18 cellular contexts compared by ENCODE assay signal in the genomic region with DNA sequence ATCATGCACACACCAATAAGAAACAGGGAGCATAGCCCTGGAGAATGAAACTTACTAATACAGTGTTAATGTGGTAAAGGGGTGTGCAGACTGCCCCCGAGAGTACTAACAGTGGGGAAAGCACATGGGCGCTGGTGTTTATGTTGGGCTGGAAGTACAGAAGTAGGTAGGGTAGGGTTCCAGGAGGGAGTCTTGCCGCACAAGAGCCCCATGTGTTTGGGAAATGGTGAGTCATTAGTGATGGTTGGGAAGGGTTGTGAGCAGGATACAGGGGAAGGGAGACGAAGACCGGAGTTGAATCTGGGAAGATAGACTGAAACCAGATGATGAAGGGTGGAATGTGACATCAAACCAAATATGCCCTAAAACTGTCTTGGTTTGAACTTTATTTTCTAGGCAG.
DNase-seq lines count a peak whose midpoint lies in the region; ATAC-seq and TF ChIP-seq lines count a peak whose summit lies in the region.
"Had no signal": no experiment of that assay in that cellular context is flagged by ENCODE, and none has a peak within 500 bp of the region (broad histone marks: within the 10 kb centered on the region; RNA-seq: fewer than 3 reads in every experiment).

No MANE protein-coding gene starts in this region.

- H3K27ac ChIP-seq in HEK293 (ENCODE audit: extremely low read depth, low read depth, low read length) (no peak overlapping the region), mesenchymal stem cell (ENCODE audit: low read length, poor library complexity, severe bottlenecking) (no peak overlapping the region)
- H3K27ac ChIP-seq: C4-2B, HL-60 had no signal

- H2BK120ac ChIP-seq in mesenchymal stem cell (ENCODE audit: low read depth, low read length), result no peak overlapping the region

- WGBS in mesenchymal stem cell, result 90% methylated on average over 5 of the region's 5 CpGs

- H3K18ac ChIP-seq in mesenchymal stem cell (ENCODE audit: low read depth in 1 of 2, low read length in 2 of 2), result no peak overlapping the region

- DNase-seq in RPMI7951 (ENCODE audit: low read depth) (peak; percentile 78), mesenchymal stem cell (peak; percentile 22), NCI-H2196 (lab: John Stamatoyannopoulos, UW; ENCODE audit: unreplicated experiment) (no peak), mesenteric fat pad (ENCODE audit: low spot score) (no peak)
- DNase-seq in stimulated activated CD4-positive, alpha-beta T cell treated with anti-CD3 and anti-CD28 coated beads, Interleukin-4, amount 100 ng/mL, for 1 hour, result no peak
- DNase-seq: ACHN; AML-193; Calu3; CD4-positive, alpha-beta memory T cell; DMS79 treated with DMSO at 0.1 percent for 48 hours; GF-D8; HFFc6; KBM-7 had no signal

- H3K9ac ChIP-seq in mesenchymal stem cell (ENCODE audit: low read length), result no peak overlapping the region

- no peak overlapping the region for H2BK12ac ChIP-seq in mesenchymal stem cell (ENCODE audit: low read length in 2 of 2)

- no peak overlapping the region for H2BK5ac ChIP-seq in mesenchymal stem cell (ENCODE audit: low read depth, low read length, poor library complexity, severe bottlenecking)

- H3K4me3 ChIP-seq in HEK293 (ENCODE audit: low read depth, low read length) (no peak overlapping the region), mesenchymal stem cell (ENCODE audit: insufficient read depth in 1 of 2, low read depth in 1 of 2, low read length in 2 of 2) (no peak overlapping the region)
- H3K4me3 ChIP-seq: HAP-1 had no signal

- no peak overlapping the region for H2AFZ ChIP-seq in mesenchymal stem cell (ENCODE audit: low read depth, low read length)

- H3K23ac ChIP-seq in mesenchymal stem cell (ENCODE audit: low read length in 2 of 2), result no peak overlapping the region

- no peak overlapping the region for H3K4ac ChIP-seq in mesenchymal stem cell (ENCODE audit: low read depth in 1 of 2, low read length in 2 of 2)

- TF ChIP-seq CTCF in HEK293 (tag by site-specific recombination; IDR thresholded peaks at IDR 0.05), result no peak

- POLR2A ChIA-PET in HEK293 (lab: Yijun Ruan, JAX), result no interaction called here

- ATAC-seq in GM21825 (IDR thresholded peaks at IDR 0.05; ENCODE audit: unreplicated experiment), result no peak

- no peak overlapping the region for H2AK5ac ChIP-seq in mesenchymal stem cell (ENCODE audit: low read length, severe bottlenecking)

- no peak overlapping the region for H3K14ac ChIP-seq in mesenchymal stem cell (ENCODE audit: low read length in 2 of 2)

- no peak overlapping the region for H2BK15ac ChIP-seq in mesenchymal stem cell (ENCODE audit: low read depth, poor library complexity, severe bottlenecking)

- H3K79me1 ChIP-seq in mesenchymal stem cell (replicated peaks; ENCODE audit: low read length, poor library complexity, severe bottlenecking), result peaks cover 8% of the 10 kb centered on the region

- no peak overlapping the region for H4K91ac ChIP-seq in mesenchymal stem cell (ENCODE audit: low read length)

- no peak overlapping the region for H3K4me2 ChIP-seq in mesenchymal stem cell (ENCODE audit: low read length, poor library complexity, severe bottlenecking)

- H3K4me1 ChIP-seq in HEK293 (ENCODE audit: control insufficient read depth, insufficient read depth, low read length) (peaks cover 16% of the 10 kb centered on the region), mesenchymal stem cell (ENCODE audit: control insufficient read depth, insufficient read depth, low read depth, low read length) (peaks cover 4% of the 10 kb centered on the region)

- H3K9me3 ChIP-seq in HEK293 (ENCODE audit: control insufficient read depth, insufficient read depth, low read depth, low read length) (no peaks in the 10 kb centered on the region), mesenchymal stem cell (ENCODE audit: control insufficient read depth, low read length) (no peaks in the 10 kb centered on the region)
- H3K9me3 ChIP-seq: HAP-1 had no signal

- no peak overlapping the region for H4K8ac ChIP-seq in mesenchymal stem cell (ENCODE audit: low read length)

- H3K27me3 ChIP-seq in mesenchymal stem cell (ENCODE audit: control insufficient read depth in 1 of 2, insufficient read depth in 1 of 2, low read length in 2 of 2), result no peaks in the 10 kb centered on the region

- no peaks in the 10 kb centered on the region for H3K36me3 ChIP-seq in HEK293 (ENCODE audit: control insufficient read depth in 2 of 2, insufficient read depth in 1 of 2, low read length in 2 of 2)
- peaks cover 6 to 16% of the 10 kb centered on the region in 2 experiments for H3K36me3 ChIP-seq in mesenchymal stem cell (ENCODE audit: control insufficient read depth in 1 of 2, insufficient read depth in 2 of 2, low read depth in 1 of 2, low read length in 2 of 2)
- H3K36me3 ChIP-seq: HAP-1 had no signal

- CTCF ChIA-PET in HEK293 (lab: Yijun Ruan, JAX), result no interaction called here

TF ChIP-seq in HEK293, 187 proteins besides CTCF, POLR2A, EP300 and RAD21:
- TF ChIP-seq ZNF548 (tag by site-specific recombination; IDR thresholded peaks at IDR 0.05), result peak; percentile 91
- no peak for TF ChIP-seq ZNF292 (tag by site-specific recombination; IDR thresholded peaks at IDR 0.05; ENCODE audit: borderline replicate concordance, low read depth)

Comparison
In these comparisons a context has a peak if more than half of its experiments do, and no peak if none do; other contexts are left out.
1. DNase-seq: peak in RPMI7951 (single experiment) and mesenchymal stem cell (single experiment); none in NCI-H2196 (single experiment), mesenteric fat pad (single experiment) and stimulated activated CD4-positive, alpha-beta T cell treated with anti-CD3 and anti-CD28 coated beads, Interleukin-4, amount 100 ng/mL, for 1 hour (single experiment).